Comparison of ENCODE assay signal across 8 cellular contexts in genomic region chr12:61993734-61994345, GRCh38.
A peak's percentile ranks its signal among the peaks of the same experiment; 100 is the strongest.
DNase-seq lines count a peak whose midpoint lies in the region; ATAC-seq and TF ChIP-seq lines count a peak whose summit lies in the region.

No MANE protein-coding gene starts in this region.

- TF ChIP-seq CTCF in C4-2B (conservative IDR thresholded peaks at IDR 0.05) (peak; percentile 88), heart left ventricle (IDR thresholded peaks at IDR 0.05) (peak in 8 of 12 donors; percentile 20 to 52 (median 44)), tibial artery (IDR thresholded peaks at IDR 0.05) (peak; percentile 46 to 65)

- peak; percentile 86 for ATAC-seq in GM18868 (IDR thresholded peaks at IDR 0.05; ENCODE audit: unreplicated experiment)
- ATAC-seq in HG03469 (IDR thresholded peaks at IDR 0.05; ENCODE audit: unreplicated experiment): peak; percentile 80
- peak in 3 of 4 donors; percentile 49 to 73 (median 54) for ATAC-seq in heart left ventricle

- WGBS in heart left ventricle, 4 donors: 37 to 47% (median 44%) methylated on average over 2 of the region's 2 CpGs

- no peaks in the 10 kb centered on the region for H3K4me1 ChIP-seq in heart left ventricle
- H3K4me1 ChIP-seq in tibial artery: no peaks in the 10 kb centered on the region

- H3K27me3 ChIP-seq in heart left ventricle (no peaks in the 10 kb centered on the region), tibial artery (no peaks in the 10 kb centered on the region)

- H3K36me3 ChIP-seq in SK-N-MC (ENCODE audit: insufficient read depth, low read length) (no peaks in the 10 kb centered on the region), heart left ventricle (no peaks in the 10 kb centered on the region), tibial artery (no peaks in the 10 kb centered on the region)

- DNase-seq in SK-N-MC (ENCODE audit: low read depth, low spot score) (peak; percentile 63), heart left ventricle (no peak), tibial artery (no peak), cortex of kidney (lab: John Stamatoyannopoulos, UW) (no peak), activated T-cell treated with anti-CD3 and anti-CD28 coated beads for 4 hours (no peak)

- no peaks in the 10 kb centered on the region for H3K9me3 ChIP-seq in SK-N-MC (ENCODE audit: low read depth, low read length)
- H3K9me3 ChIP-seq in heart left ventricle: no peaks in the 10 kb centered on the region
- H3K9me3 ChIP-seq in tibial artery: no peaks in the 10 kb centered on the region

- H3K9ac ChIP-seq in SK-N-MC (ENCODE audit: insufficient read length): no peak overlapping the region

- no peak for TF ChIP-seq POLR2A in heart left ventricle (IDR thresholded peaks at IDR 0.05)

- intact Hi-C loops in heart left ventricle (cut with DNase I): no loop called here
- intact Hi-C loops in tibial artery (cut with DNase I; ENCODE audit: low total_unique reads): no loop called here

- H3K4me3 ChIP-seq in SK-N-MC (no peak overlapping the region), heart left ventricle (no peak overlapping the region), tibial artery (no peak overlapping the region)

- H3K27ac ChIP-seq in C4-2B (no peak overlapping the region), SK-N-MC (no peak overlapping the region), heart left ventricle (no peak overlapping the region), tibial artery (no peak overlapping the region)
